12 cellular contexts compared by ENCODE assay signal in the genomic region with DNA sequence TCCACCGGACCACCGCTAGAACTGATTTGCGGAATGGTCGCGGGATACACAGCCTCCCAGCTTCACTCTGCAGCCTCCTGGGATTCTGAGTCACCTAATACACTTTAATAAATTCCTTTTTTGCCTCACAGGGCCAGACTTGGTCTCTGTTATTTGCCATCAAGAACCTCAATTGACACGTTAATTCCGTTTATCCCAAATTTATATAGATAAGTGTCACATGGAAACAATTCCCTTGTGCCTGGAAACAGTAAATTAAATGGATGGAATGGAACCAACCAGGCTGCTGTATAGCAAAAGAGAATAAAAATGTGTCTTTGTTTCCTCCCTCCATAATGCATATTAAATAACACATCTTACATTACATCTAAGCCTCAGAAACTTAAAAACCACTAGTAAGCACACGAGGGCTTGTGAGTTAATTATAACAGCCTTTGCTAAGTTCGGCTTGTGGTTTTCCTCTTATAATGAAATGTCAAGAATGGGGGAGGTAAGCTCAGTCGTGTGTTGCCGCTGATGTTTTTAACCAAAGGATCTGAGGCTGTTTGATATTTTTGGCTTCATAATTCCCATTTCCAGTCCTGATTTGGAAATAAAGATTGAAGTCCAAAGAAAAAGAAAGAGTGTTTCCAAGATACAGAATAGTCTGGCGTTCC. TPM values are rescaled to one million over a fixed set of nuclear protein-coding genes. Genes with fewer than 3 reads are reported as not detected.
A peak's percentile ranks its signal among the peaks of the same experiment; 100 is the strongest.
DNase-seq lines count a peak whose midpoint lies in the region; ATAC-seq and TF ChIP-seq lines count a peak whose summit lies in the region.
"Had no signal": no experiment of that assay in that cellular context is flagged by ENCODE, and none has a peak within 500 bp of the region (broad histone marks: within the 10 kb centered on the region; RNA-seq: fewer than 3 reads in every experiment).

No MANE protein-coding gene starts in this region.

- intact Hi-C loops in lower lobe of right lung (cut with DNase I) = no loop called here

- peaks cover 2% of the 10 kb centered on the region for H3K9me3 ChIP-seq in DND-41 (ENCODE audit: insufficient read depth, low read length, severe bottlenecking)
- no peaks in the 10 kb centered on the region for H3K9me3 ChIP-seq in lower lobe of right lung

- no peak overlapping the region for H2AFZ ChIP-seq in DND-41 (ENCODE audit: low read depth, low read length)

- H3K36me3 ChIP-seq in DND-41 (ENCODE audit: insufficient read depth, low read length) (no peaks in the 10 kb centered on the region), lower lobe of right lung (no peaks in the 10 kb centered on the region)

- ATAC-seq in DND-41 (ENCODE audit: insufficient read depth, low read depth) (peak; percentile 97), GM21423 (IDR thresholded peaks at IDR 0.05; ENCODE audit: unreplicated experiment) (peak; percentile 67), lower lobe of right lung (no peak), HG03159 (IDR thresholded peaks at IDR 0.05; ENCODE audit: unreplicated experiment) (no peak)
- ATAC-seq: Panc1 had no signal

- no peaks in the 10 kb centered on the region for H4K20me1 ChIP-seq in DND-41 (ENCODE audit: insufficient read depth, low read length)

- in situ Hi-C loops in KBM-7 (cut with MboI; ENCODE audit: low pct_unique_long_range_greater_than_20kb, low sequenced_read_pairs) = no loop called here

- no peak for TF ChIP-seq CTCF in DND-41 (IDR thresholded peaks at IDR 0.05; ENCODE audit: borderline replicate concordance, extremely low read depth, low read length, poor library complexity, severe bottlenecking)
- TF ChIP-seq CTCF in lower lobe of right lung (IDR thresholded peaks at IDR 0.05) = no peak

- H3K4me2 ChIP-seq in DND-41 (ENCODE audit: insufficient read depth, low read length) = peak overlapping the region; percentile 52

- peaks cover 28% of the 10 kb centered on the region for H3K4me1 ChIP-seq in DND-41 (ENCODE audit: insufficient read depth, low read length)
- peaks cover 6% of the 10 kb centered on the region for H3K4me1 ChIP-seq in lower lobe of right lung

- H3K9ac ChIP-seq in DND-41 (ENCODE audit: low read depth, low read length) = no peak overlapping the region

- H3K4me3 ChIP-seq in DND-41 (ENCODE audit: low read depth in 1 of 2, low read length in 2 of 2) (0 out of 4 replicates have a peak overlapping the region, but pooled peaks of 1 of the 2 experiments have one; percentile 3), lower lobe of right lung (no peak overlapping the region)

- peak; percentile 41 for DNase-seq in DND-41
- peak; percentile 82 for DNase-seq in KBM-7
- DNase-seq in astrocyte of the hippocampus (ENCODE audit: low read depth, low spot score) = peak; percentile 39
- DNase-seq in stimulated activated CD4-positive, alpha-beta T cell treated with anti-CD3 and anti-CD28 coated beads, Interleukin-4, amount 100 ng/mL, for 24 hours = no peak
- DNase-seq in lower lobe of right lung = no peak
- DNase-seq in stimulated activated CD4-positive, alpha-beta T cell treated with anti-CD3 and anti-CD28 coated beads, Interleukin-15, amount 100 ng/mL, for 24 hours = no peak
- DNase-seq: activated CD8-positive, alpha-beta memory T cell treated with anti-CD3 and anti-CD28 coated beads, Interleukin-2, amount 50 U/mL, for 4 hours had no signal

- H3K79me2 ChIP-seq in DND-41 (ENCODE audit: insufficient read depth, low read length) = no peaks in the 10 kb centered on the region

- H3K27ac ChIP-seq in DND-41 (ENCODE audit: low read length) = no peak overlapping the region
- H3K27ac ChIP-seq in lower lobe of right lung = no peak overlapping the region
- H3K27ac ChIP-seq: C4-2B had no signal

- H3K27me3 ChIP-seq in DND-41 (ENCODE audit: insufficient read depth, low read length, poor library complexity) = peaks cover 3% of the 10 kb centered on the region
- H3K27me3 ChIP-seq in lower lobe of right lung (ENCODE audit: low read depth) = peaks cover 3% of the 10 kb centered on the region

RNA-seq across cellular contexts. Expression of a gene that starts 52.1 kb away (rescaled TPM):
- 35.6 TPM for total RNA-seq in lower lobe of right lung
- total RNA-seq: progenitor cell of endocrine pancreas had no signal

Comparison
In these comparisons a context has a peak if more than half of its experiments do, and no peak if none do; other contexts are left out.
1. ATAC-seq: peak in DND-41 (single experiment) and GM21423 (single experiment); none in lower lobe of right lung (0 of 2) and HG03159 (single experiment).
2. DNase-seq: peak in DND-41 (single experiment), KBM-7 (single experiment) and astrocyte of the hippocampus (single experiment); none in stimulated activated CD4-positive, alpha-beta T cell treated with anti-CD3 and anti-CD28 coated beads, Interleukin-4, amount 100 ng/mL, for 24 hours (single experiment), lower lobe of right lung (single experiment) and stimulated activated CD4-positive, alpha-beta T cell treated with anti-CD3 and anti-CD28 coated beads, Interleukin-15, amount 100 ng/mL, for 24 hours (single experiment).